In the genomic region with DNA sequence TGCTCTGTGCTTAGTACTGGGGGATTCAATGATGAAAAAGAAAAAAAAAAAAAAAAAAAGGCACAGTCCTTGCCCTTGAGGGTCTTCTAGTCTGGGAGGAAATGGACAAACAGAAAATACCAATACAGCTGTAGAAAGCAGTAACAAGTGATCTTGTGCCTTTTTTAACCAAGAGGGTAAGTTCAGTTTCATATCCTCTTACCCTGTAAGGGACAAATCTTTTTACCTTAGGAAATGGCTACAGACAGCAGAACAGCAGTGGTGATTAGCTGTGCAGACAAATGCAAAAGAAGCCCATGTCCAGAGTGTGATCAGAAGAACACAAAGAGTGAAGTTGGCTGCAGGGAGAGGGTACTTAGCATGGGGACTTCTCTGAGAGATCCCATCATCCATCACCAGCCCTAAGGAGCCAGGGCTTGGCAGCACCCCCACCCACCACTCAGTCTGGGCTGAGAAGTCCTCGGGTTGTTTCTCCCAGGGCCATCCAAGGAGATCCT, we compare ENCODE assay signal across 10 cellular contexts.
DNase-seq lines count a peak whose midpoint lies in the region; ATAC-seq and TF ChIP-seq lines count a peak whose summit lies in the region.
"Had no signal": no experiment of that assay in that cellular context is flagged by ENCODE, and none has a peak within 500 bp of the region (broad histone marks: within the 10 kb centered on the region; RNA-seq: fewer than 3 reads in every experiment).

No MANE protein-coding gene starts in this region.

- no peaks in the 10 kb centered on the region for H3K27me3 Mint-ChIP-seq in chondrocyte (ENCODE audit: low read depth)

- peaks cover 3% of the 10 kb centered on the region for H3K36me3 Mint-ChIP-seq in chondrocyte (ENCODE audit: low read depth)
- H3K36me3 Mint-ChIP-seq: CD4-positive, alpha-beta memory T cell had no signal

- H3K9me3 Mint-ChIP-seq in chondrocyte (ENCODE audit: low read depth), result no peaks in the 10 kb centered on the region
- H3K9me3 Mint-ChIP-seq: CD4-positive, alpha-beta memory T cell had no signal

- no peak for TF ChIP-seq EP300 in tibial nerve (IDR thresholded peaks at IDR 0.05)

- peaks cover 22% of the 10 kb centered on the region for H3K4me1 Mint-ChIP-seq in chondrocyte (ENCODE audit: low read depth)

- H3K4me3 ChIP-seq in GM08714 (ENCODE audit: low read length) (peak overlapping the region; percentile 4; the same call in 1 of the 2 replicates), tibial nerve (no peak overlapping the region)

- no peak overlapping the region for H3K27ac ChIP-seq in tibial nerve
- H3K27ac ChIP-seq in caudate nucleus (ENCODE audit: low read depth, low read length), result no peak overlapping the region

- WGBS in tibial nerve, 2 donors, result 43 to 56% methylated on average over 1 of the region's 1 CpG

- peaks cover 0 to 5% (median 0%) of the 10 kb centered on the region in 4 donors for H3K4me1 ChIP-seq in tibial nerve

- ATAC-seq in GM19452 (IDR thresholded peaks at IDR 0.05; ENCODE audit: unreplicated experiment) (peak; percentile 63), HG03095 (IDR thresholded peaks at IDR 0.05; ENCODE audit: unreplicated experiment) (peak; percentile 53)

- peak overlapping the region; percentile 19 for H3K27ac Mint-ChIP-seq in chondrocyte (ENCODE audit: unreplicated experiment)
- H3K27ac Mint-ChIP-seq: CD4-positive, alpha-beta memory T cell had no signal

- DNase-seq in chondrocyte (ENCODE audit: low spot score) (no peak), tibial nerve (ENCODE audit: low spot score in 2 of 2) (no peak), caudate nucleus (lab: John Stamatoyannopoulos, UW) (no peak), NCI-H2029 (lab: John Stamatoyannopoulos, UW) (no peak)
- no peak for DNase-seq in activated CD4-positive, CD25-positive, alpha-beta regulatory T cell treated with anti-CD3 and anti-CD28 coated beads, Interleukin-2, amount 50 U/mL, for 72 hours
- DNase-seq: CD4-positive, alpha-beta memory T cell; OCI-M1 had no signal

- TF ChIP-seq CTCF in chondrocyte (IDR thresholded peaks at IDR 0.05) (no peak), tibial nerve (IDR thresholded peaks at IDR 0.05) (no peak)

- peaks cover 0 to 3% (median 0%) of the 10 kb centered on the region in 4 donors for H3K9me3 ChIP-seq in tibial nerve

- H3K4me3 Mint-ChIP-seq in chondrocyte (ENCODE audit: unreplicated experiment), result no peak overlapping the region
- H3K4me3 Mint-ChIP-seq: CD4-positive, alpha-beta memory T cell had no signal

- no peaks in the 10 kb centered on the region for H3K36me3 ChIP-seq in tibial nerve

- no peaks in the 10 kb centered on the region for H3K27me3 ChIP-seq in tibial nerve

- TF ChIP-seq POLR2A in tibial nerve (IDR thresholded peaks at IDR 0.05), result no peak
